In genomic region chr19:42285546-42285945, GRCh38 we compare ENCODE assay signal across 9 cellular contexts. TPM values are rescaled to one million over a fixed set of nuclear protein-coding genes. Genes with fewer than 3 reads are reported as not detected.
DNase-seq lines count a peak whose midpoint lies in the region; ATAC-seq, FAIRE-seq and TF ChIP-seq lines count a peak whose summit lies in the region.
"Had no signal": no experiment of that assay in that cellular context is flagged by ENCODE, and none has a peak within 500 bp of the region (broad histone marks: within the 10 kb centered on the region; RNA-seq: fewer than 3 reads in every experiment).

No MANE protein-coding gene starts in this region.

- H3K4me2 ChIP-seq in keratinocyte (ENCODE audit: control insufficient read depth, extremely low read depth, insufficient read depth, low read depth, low read length): peak overlapping the region; percentile 28

- no peak overlapping the region for H3K4me3 ChIP-seq in keratinocyte (ENCODE audit: control insufficient read depth in 2 of 3, extremely low read depth in 1 of 3, insufficient read depth in 2 of 3, low read depth in 1 of 3, low read length in 3 of 3)
- H3K4me3 ChIP-seq in suprapubic skin: peak overlapping the region; percentile 61

- dilution Hi-C loops in keratinocyte (cut with MboI; ENCODE audit: extremely low pct_ligation_motif_present, low sequenced_read_pairs): no loop called here

- no peak for FAIRE-seq in keratinocyte (lab: Jason Lieb, UNC)

- TF ChIP-seq POLR2A in suprapubic skin (IDR thresholded peaks at IDR 0.05): no peak

- CTCF ChIA-PET in activated CD8-positive, alpha-beta T cell treated with anti-CD3 and anti-CD28 coated beads, Interleukin-2, amount 10 ng/mL, durations not matched to agents 7 days and 5 days (lab: Charles Lee): interaction anchor here (1.5 to 2.4 kb wide), 4 partner anchors 10 to 153 kb away, joined by 3 to 13 read pairs (median 4); partner anchors contain the start of gene DEDD2

- no peak for DNase-seq in T-helper 2 cell treated with Interferon-gamma antibody and Interleukin-4, amounts not matched to agents 5 μg/mL and 100 μg/mL, for 36 hours (ENCODE audit: low spot score)
- DNase-seq in T-helper 2 cell (no peak), keratinocyte (ENCODE audit: low read depth, low spot score) (no peak), suprapubic skin (ENCODE audit: low spot score in 2 of 2) (peak in 1 of 2 donors; percentile 68), NCI-H2081 (lab: John Stamatoyannopoulos, UW) (no peak), NCI-H1930 (lab: John Stamatoyannopoulos, UW) (no peak)
- DNase-seq in activated CD8-positive, alpha-beta T cell treated with anti-CD3 and anti-CD28 coated beads, Interleukin-2, amount 10 ng/mL, durations not matched to agents 7 days and 5 days: no peak
- DNase-seq: NCI-H774 had no signal

- TF ChIP-seq EP300 in suprapubic skin (IDR thresholded peaks at IDR 0.05): no peak

- no peaks in the 10 kb centered on the region for H3K9me1 ChIP-seq in keratinocyte (ENCODE audit: control insufficient read depth, extremely low read depth, insufficient read depth, low read length)

- POLR2A ChIA-PET in activated CD8-positive, alpha-beta T cell treated with anti-CD3 and anti-CD28 coated beads, Interleukin-2, amount 10 ng/mL, durations not matched to agents 7 days and 5 days (lab: Charles Lee): interaction anchor here (1.3 to 1.9 kb wide), 2 partner anchors 13 to 15 kb away, joined by 4 to 5 read pairs; no protein-coding TSS in a partner anchor

- H3K27ac Mint-ChIP-seq in T-helper 2 cell treated with Interferon-gamma antibody and Interleukin-4, amounts not matched to agents 5 μg/mL and 100 μg/mL, for 36 hours: peak overlapping the region; percentile 64
- H3K27ac Mint-ChIP-seq in activated CD8-positive, alpha-beta T cell treated with anti-CD3 and anti-CD28 coated beads, Interleukin-2, amount 10 ng/mL, durations not matched to agents 7 days and 5 days: peak overlapping the region; percentile 53

- H3K36me3 ChIP-seq in keratinocyte (ENCODE audit: control insufficient read depth in 2 of 2, extremely low read depth in 1 of 2, insufficient read depth in 2 of 2, low read length in 2 of 2) (peaks cover 20 to 29% of the 10 kb centered on the region in 2 experiments), suprapubic skin (peaks cover 40% of the 10 kb centered on the region)

- peak overlapping the region; percentile 94 for H3K4me3 Mint-ChIP-seq in T-helper 2 cell treated with Interferon-gamma antibody and Interleukin-4, amounts not matched to agents 5 μg/mL and 100 μg/mL, for 36 hours
- peak overlapping the region; percentile 79 for H3K4me3 Mint-ChIP-seq in activated CD8-positive, alpha-beta T cell treated with anti-CD3 and anti-CD28 coated beads, Interleukin-2, amount 10 ng/mL, durations not matched to agents 7 days and 5 days

- no peak overlapping the region for H2AFZ ChIP-seq in keratinocyte (ENCODE audit: control insufficient read depth, low read length)

- H3K27ac ChIP-seq in keratinocyte (ENCODE audit: control insufficient read depth, insufficient read depth, low read length) (no peak overlapping the region), suprapubic skin (peak overlapping the region; percentile 76)

- peaks cover 21% of the 10 kb centered on the region for H3K79me2 ChIP-seq in keratinocyte (ENCODE audit: control insufficient read depth, insufficient read depth, low read length)

- peaks cover 13% of the 10 kb centered on the region for H3K36me3 Mint-ChIP-seq in T-helper 2 cell treated with Interferon-gamma antibody and Interleukin-4, amounts not matched to agents 5 μg/mL and 100 μg/mL, for 36 hours (ENCODE audit: low read depth)
- peaks cover 13% of the 10 kb centered on the region for H3K36me3 Mint-ChIP-seq in activated CD8-positive, alpha-beta T cell treated with anti-CD3 and anti-CD28 coated beads, Interleukin-2, amount 10 ng/mL, durations not matched to agents 7 days and 5 days (ENCODE audit: low read depth)

- no peak for TF ChIP-seq CTCF in keratinocyte (optimal IDR thresholded peaks at IDR 0.05 in 1 of 3, IDR thresholded peaks at IDR 0.05 in 1 of 3, conservative IDR thresholded peaks at IDR 0.05 in 1 of 3; ENCODE audit: extremely low read depth in 1 of 3, insufficient read depth in 2 of 3, low read length in 3 of 3)
- no peak for TF ChIP-seq CTCF in suprapubic skin (IDR thresholded peaks at IDR 0.05)

- no peaks in the 10 kb centered on the region for H4K20me1 ChIP-seq in keratinocyte (ENCODE audit: control insufficient read depth, extremely low read depth, insufficient read depth, low read length)

- H3K27me3 ChIP-seq in keratinocyte (ENCODE audit: control insufficient read depth, extremely low read depth, insufficient read depth, low read length) (no peaks in the 10 kb centered on the region), suprapubic skin (no peaks in the 10 kb centered on the region)

- ATAC-seq in activated CD8-positive, alpha-beta T cell treated with anti-CD3 and anti-CD28 coated beads, Interleukin-2, amount 10 ng/mL, durations not matched to agents 7 days and 5 days: no peak
- ATAC-seq in HG02623 (IDR thresholded peaks at IDR 0.05; ENCODE audit: unreplicated experiment): no peak

- peaks cover 28% of the 10 kb centered on the region for H3K4me1 Mint-ChIP-seq in T-helper 2 cell treated with Interferon-gamma antibody and Interleukin-4, amounts not matched to agents 5 μg/mL and 100 μg/mL, for 36 hours (ENCODE audit: low read depth)
- peaks cover 32% of the 10 kb centered on the region for H3K4me1 Mint-ChIP-seq in activated CD8-positive, alpha-beta T cell treated with anti-CD3 and anti-CD28 coated beads, Interleukin-2, amount 10 ng/mL, durations not matched to agents 7 days and 5 days (ENCODE audit: low read depth)

- no peaks in the 10 kb centered on the region for H3K27me3 Mint-ChIP-seq in T-helper 2 cell treated with Interferon-gamma antibody and Interleukin-4, amounts not matched to agents 5 μg/mL and 100 μg/mL, for 36 hours (ENCODE audit: low read depth)
- H3K27me3 Mint-ChIP-seq in activated CD8-positive, alpha-beta T cell treated with anti-CD3 and anti-CD28 coated beads, Interleukin-2, amount 10 ng/mL, durations not matched to agents 7 days and 5 days (ENCODE audit: low read depth): no peaks in the 10 kb centered on the region

- H3K9me3 ChIP-seq in keratinocyte (ENCODE audit: control insufficient read depth, low read depth, low read length) (no peaks in the 10 kb centered on the region), suprapubic skin (no peaks in the 10 kb centered on the region)

- 27% methylated on average over 5 of the region's 5 CpGs for WGBS in suprapubic skin

- H3K4me1 ChIP-seq in keratinocyte (ENCODE audit: control insufficient read depth, extremely low read depth, insufficient read depth, low read length): peaks cover 38% of the 10 kb centered on the region
- peaks cover 56% of the 10 kb centered on the region for H3K4me1 ChIP-seq in suprapubic skin

- no peaks in the 10 kb centered on the region for H3K9me3 Mint-ChIP-seq in T-helper 2 cell treated with Interferon-gamma antibody and Interleukin-4, amounts not matched to agents 5 μg/mL and 100 μg/mL, for 36 hours
- no peaks in the 10 kb centered on the region for H3K9me3 Mint-ChIP-seq in activated CD8-positive, alpha-beta T cell treated with anti-CD3 and anti-CD28 coated beads, Interleukin-2, amount 10 ng/mL, durations not matched to agents 7 days and 5 days (ENCODE audit: insufficient read depth)

- no peak overlapping the region for H3K9ac ChIP-seq in keratinocyte (ENCODE audit: control insufficient read depth, extremely low read depth, insufficient read depth, low read length)

RNA-seq across cellular contexts. Expression of gene PRR19, which starts 16.4 kb away (rescaled TPM):
- under 1 TPM; 0.44 to 0.55 TPM for total RNA-seq in activated CD8-positive, alpha-beta T cell treated with anti-CD3 and anti-CD28 coated beads, Interleukin-2, amount 10 ng/mL, durations not matched to agents 7 days and 5 days
- polyA plus RNA-seq in keratinocyte: 0.25 to 0.88 TPM (median 0.35 TPM) in 3 replicates
- 0.37 TPM for polyA plus RNA-seq in keratinocyte (2011; ENCODE audit: low read depth)
- polyA plus RNA-seq in keratinocyte (2011; cell fraction: cytosol; rRNA removed): 0.49 and 1.2 TPM in 2 replicates
- 0.53 and 1.0 TPM in 2 replicates for polyA plus RNA-seq in keratinocyte (2011; cell fraction: nucleus; rRNA removed)
- polyA plus RNA-seq in keratinocyte (2012; ENCODE audit: low replicate concordance): 0.45 and 1.4 TPM in 2 replicates
- polyA minus RNA-seq in keratinocyte: 0.16 to 3.1 TPM (median 0.33 TPM) in 3 replicates
- 3.1 TPM for polyA minus RNA-seq in keratinocyte (2011; cell fraction: cytosol; rRNA and poly(A)+ RNA removed)
- polyA minus RNA-seq in keratinocyte (2011; cell fraction: nucleus; rRNA and poly(A)+ RNA removed): 0.42 and 0.93 TPM in 2 replicates
- total RNA-seq in suprapubic skin: 1 to 10 TPM in 2 of 4 donors, under 1 TPM in 2; 0.73 to 1.7 (median 1.1) TPM

RNA-seq across cellular contexts. Expression of gene CIC, which starts 16.5 kb away (rescaled TPM):
- total RNA-seq in activated CD8-positive, alpha-beta T cell treated with anti-CD3 and anti-CD28 coated beads, Interleukin-2, amount 10 ng/mL, durations not matched to agents 7 days and 5 days: 10 to 100 TPM; 73.1 to 83.8 TPM
- 3.1 to 11.1 TPM (median 3.8 TPM) in 3 replicates for polyA plus RNA-seq in keratinocyte
- polyA plus RNA-seq in keratinocyte (2011; ENCODE audit: low read depth): 9.9 TPM
- 4.4 and 14.0 TPM in 2 replicates for polyA plus RNA-seq in keratinocyte (2011; cell fraction: cytosol; rRNA removed)
- polyA plus RNA-seq in keratinocyte (2011; cell fraction: nucleus; rRNA removed): 28.1 and 45.7 TPM in 2 replicates
- 15.4 and 37.6 TPM in 2 replicates for polyA plus RNA-seq in keratinocyte (2012; ENCODE audit: low replicate concordance)
- 4.7 to 38.8 TPM (median 5.7 TPM) in 3 replicates for polyA minus RNA-seq in keratinocyte
- 29.2 TPM for polyA minus RNA-seq in keratinocyte (2011; cell fraction: cytosol; rRNA and poly(A)+ RNA removed)
- 23.9 and 26.1 TPM in 2 replicates for polyA minus RNA-seq in keratinocyte (2011; cell fraction: nucleus; rRNA and poly(A)+ RNA removed)
- total RNA-seq in suprapubic skin: 10 to 100 TPM; 57.5 to 91.6 (median 81.9) TPM

RNA-seq across cellular contexts. Expression of gene PAFAH1B3, which starts 16.9 kb away (rescaled TPM):
- 10 to 100 TPM; 48.2 to 52.7 TPM for total RNA-seq in activated CD8-positive, alpha-beta T cell treated with anti-CD3 and anti-CD28 coated beads, Interleukin-2, amount 10 ng/mL, durations not matched to agents 7 days and 5 days
- 27.6 to 55.4 TPM (median 28.3 TPM) in 3 replicates for polyA plus RNA-seq in keratinocyte
- polyA plus RNA-seq in keratinocyte (2011; ENCODE audit: low read depth): 15.2 TPM
- polyA plus RNA-seq in keratinocyte (2011; cell fraction: cytosol; rRNA removed): 20.5 and 36.8 TPM in 2 replicates
- polyA plus RNA-seq in keratinocyte (2011; cell fraction: nucleus; rRNA removed): 11.3 and 22.4 TPM in 2 replicates
- 15.2 and 50.0 TPM in 2 replicates for polyA plus RNA-seq in keratinocyte (2012; ENCODE audit: low replicate concordance)
- polyA minus RNA-seq in keratinocyte: 29.0 to 125 TPM (median 43.1 TPM) in 3 replicates
- polyA minus RNA-seq in keratinocyte (2011; cell fraction: cytosol; rRNA and poly(A)+ RNA removed): 48.9 TPM
- 10.2 and 13.2 TPM in 2 replicates for polyA minus RNA-seq in keratinocyte (2011; cell fraction: nucleus; rRNA and poly(A)+ RNA removed)
- 10 to 100 TPM; 14.4 to 33.0 (median 18.9) TPM for total RNA-seq in suprapubic skin

RNA-seq across cellular contexts. Expression of gene TMEM145, which starts 27.6 kb away (rescaled TPM):
- under 1 TPM in 1 of 2 experiments, not detected in 1; 0.37 TPM for total RNA-seq in activated CD8-positive, alpha-beta T cell treated with anti-CD3 and anti-CD28 coated beads, Interleukin-2, amount 10 ng/mL, durations not matched to agents 7 days and 5 days
- not detected in 3 replicates for polyA plus RNA-seq in keratinocyte
- polyA plus RNA-seq in keratinocyte (2011; ENCODE audit: low read depth): not detected
- not detected in 2 replicates for polyA plus RNA-seq in keratinocyte (2011; cell fraction: cytosol; rRNA removed)
- 0.24 TPM in 1 of 2 replicates, not detected in the other for polyA plus RNA-seq in keratinocyte (2011; cell fraction: nucleus; rRNA removed)
- not detected in 2 replicates for polyA plus RNA-seq in keratinocyte (2012; ENCODE audit: low replicate concordance)
- polyA minus RNA-seq in keratinocyte: not detected in 3 replicates
- not detected for polyA minus RNA-seq in keratinocyte (2011; cell fraction: cytosol; rRNA and poly(A)+ RNA removed)
- not detected in 2 replicates for polyA minus RNA-seq in keratinocyte (2011; cell fraction: nucleus; rRNA and poly(A)+ RNA removed)
- total RNA-seq in suprapubic skin: 1 to 10 TPM in 1 of 4 donors, not detected in 3; 4.2 TPM

RNA-seq across cellular contexts. Expression of gene ERF, which starts 30.6 kb away (rescaled TPM):
- 10 to 100 TPM; 49.9 to 54.5 TPM for total RNA-seq in activated CD8-positive, alpha-beta T cell treated with anti-CD3 and anti-CD28 coated beads, Interleukin-2, amount 10 ng/mL, durations not matched to agents 7 days and 5 days
- polyA plus RNA-seq in keratinocyte: 75.4 to 87.4 TPM (median 83.5 TPM) in 3 replicates
- polyA plus RNA-seq in keratinocyte (2011; ENCODE audit: low read depth): 10.1 TPM
- polyA plus RNA-seq in keratinocyte (2011; cell fraction: cytosol; rRNA removed): 37.7 and 64.6 TPM in 2 replicates
- 94.1 and 101 TPM in 2 replicates for polyA plus RNA-seq in keratinocyte (2011; cell fraction: nucleus; rRNA removed)
- polyA plus RNA-seq in keratinocyte (2012; ENCODE audit: low replicate concordance): 34.6 and 75.9 TPM in 2 replicates
- 67.4 to 70.6 TPM (median 69.2 TPM) in 3 replicates for polyA minus RNA-seq in keratinocyte
- 140 TPM for polyA minus RNA-seq in keratinocyte (2011; cell fraction: cytosol; rRNA and poly(A)+ RNA removed)
- polyA minus RNA-seq in keratinocyte (2011; cell fraction: nucleus; rRNA and poly(A)+ RNA removed): 44.9 and 57.9 TPM in 2 replicates
- 10 to 100 TPM; 36.8 to 49.5 (median 45.8) TPM for total RNA-seq in suprapubic skin
